ENCODE assay signal across 33 cellular contexts in genomic region chr7:134509010-134509409, GRCh38. TPM values are rescaled to one million over a fixed set of nuclear protein-coding genes. Genes with fewer than 3 reads are reported as not detected.
"Had no signal": no experiment of that assay in that cellular context is flagged by ENCODE, and none has a peak within 500 bp of the region (broad histone marks: within the 10 kb centered on the region; RNA-seq: fewer than 3 reads in every experiment).

No MANE protein-coding gene starts in this region.

- H3K4me1 Mint-ChIP-seq: naive thymus-derived CD4-positive, alpha-beta T cell; natural killer cell; nephron; neural progenitor cell; stimulated activated memory B cell treated with anti-CD40 and anti-IgM and Interleukin-4, amounts not matched to agents 10 μg/mL and 1 μg/mL and 100 μg/mL, for 72 hours had no signal

- H3K27me3 Mint-ChIP-seq: progenitor cell of endocrine pancreas; stimulated activated memory B cell treated with anti-CD40 and anti-IgM and Interleukin-4, amounts not matched to agents 10 μg/mL and 1 μg/mL and 100 μg/mL, for 72 hours had no signal

- H2AFZ ChIP-seq: neural progenitor cell, parathyroid adenoma had no signal

- FAIRE-seq: small intestine had no signal

- H3K9ac ChIP-seq: neural progenitor cell, parathyroid adenoma had no signal

- H3K4me2 ChIP-seq: neural progenitor cell had no signal

- ATAC-seq: naive thymus-derived CD4-positive, alpha-beta T cell; natural killer cell; psoas muscle; right cardiac atrium; right lobe of liver; stimulated activated memory B cell treated with anti-CD40 and anti-IgM and Interleukin-4, amounts not matched to agents 10 μg/mL and 1 μg/mL and 100 μg/mL, for 72 hours had no signal

- DNase-seq: naive thymus-derived CD4-positive, alpha-beta T cell; natural killer cell; occipital lobe; ovary; posterior cingulate gyrus; psoas muscle; right cardiac atrium; right lobe of liver; sigmoid colon; small intestine; stimulated activated CD4-positive, alpha-beta T cell treated with anti-CD3 and anti-CD28 coated beads, Interleukin-15, amount 100 ng/mL, for 24 hours; stimulated activated CD4-positive, alpha-beta T cell treated with anti-CD3 and anti-CD28 coated beads, Interleukin-2, amount 100 ng/mL, for 24 hours; stimulated activated CD4-positive, alpha-beta T cell treated with anti-CD3 and anti-CD28 coated beads, Interleukin-4, amount 100 ng/mL, for 1 hour; stimulated activated CD4-positive, alpha-beta T cell treated with anti-CD3 and anti-CD28 coated beads, Interleukin-4, amount 100 ng/mL, for 4 hours; stimulated activated CD8-positive, alpha-beta memory T cell treated with anti-CD3 and anti-CD28 coated beads, Interleukin-4, amount 100 ng/mL, for 48 hours; stimulated activated naive CD4-positive, alpha-beta T cell treated with Interleukin-2 at 50 U/mL for 16 hours; stomach; thyroid gland; upper lobe of left lung; uterus had no signal

- H3K36me3 Mint-ChIP-seq: naive thymus-derived CD4-positive, alpha-beta T cell; natural killer cell; neural progenitor cell; stimulated activated memory B cell treated with anti-CD40 and anti-IgM and Interleukin-4, amounts not matched to agents 10 μg/mL and 1 μg/mL and 100 μg/mL, for 72 hours had no signal

- H3K27ac Mint-ChIP-seq: naive thymus-derived CD4-positive, alpha-beta T cell; natural killer cell; nephron; neural progenitor cell; progenitor cell of endocrine pancreas; stimulated activated memory B cell treated with anti-CD40 and anti-IgM and Interleukin-4, amounts not matched to agents 10 μg/mL and 1 μg/mL and 100 μg/mL, for 72 hours; stimulated activated naive CD8-positive, alpha-beta T cell treated with anti-CD3 and anti-CD28 coated beads, Interleukin-15, Interleukin-2, amounts not matched to agents 100 ng/mL and 50 ng/mL, for 24 hours had no signal

- H3K9me3 Mint-ChIP-seq: naive thymus-derived CD4-positive, alpha-beta T cell; natural killer cell; nephron; stimulated activated memory B cell treated with anti-CD40 and anti-IgM and Interleukin-4, amounts not matched to agents 10 μg/mL and 1 μg/mL and 100 μg/mL, for 72 hours; stimulated activated naive CD8-positive, alpha-beta T cell treated with anti-CD3 and anti-CD28 coated beads, Interleukin-15, Interleukin-2, amounts not matched to agents 100 ng/mL and 50 ng/mL, for 24 hours had no signal

- H3K27me3 ChIP-seq: ovary, right lobe of liver, sigmoid colon, stomach, thyroid gland, tibial nerve, upper lobe of left lung, uterus had no signal

- H3K4me1 ChIP-seq: neural progenitor cell, psoas muscle, right lobe of liver, sigmoid colon, stomach, thyroid gland, uterus had no signal

- H3K27ac ChIP-seq: neural progenitor cell, ovary, parathyroid adenoma, psoas muscle, right lobe of liver, sigmoid colon, stomach, thoracic aorta, thyroid gland, tibial nerve, upper lobe of left lung, uterus had no signal

- H3K36me3 ChIP-seq: neural progenitor cell, ovary, right lobe of liver, sigmoid colon, stomach, thoracic aorta, thyroid gland, tibial nerve, upper lobe of left lung, uterus had no signal

- H3K9me3 ChIP-seq: ovary, psoas muscle, right lobe of liver, sigmoid colon, stomach, thoracic aorta, thyroid gland, tibial nerve, upper lobe of left lung, uterus had no signal

- H3K4me3 Mint-ChIP-seq: naive thymus-derived CD4-positive, alpha-beta T cell; natural killer cell; nephron; neural progenitor cell; stimulated activated memory B cell treated with anti-CD40 and anti-IgM and Interleukin-4, amounts not matched to agents 10 μg/mL and 1 μg/mL and 100 μg/mL, for 72 hours; stimulated activated naive CD8-positive, alpha-beta T cell treated with anti-CD3 and anti-CD28 coated beads, Interleukin-15, Interleukin-2, amounts not matched to agents 100 ng/mL and 50 ng/mL, for 24 hours had no signal

- H3K4me3 ChIP-seq: neural progenitor cell, ovary, psoas muscle, right lobe of liver, sigmoid colon, stomach, thoracic aorta, thyroid gland, tibial nerve, upper lobe of left lung, uterus had no signal

RNA-seq across cellular contexts. Expression of gene AKR1B10, which starts 18.4 kb away (rescaled TPM):
- total RNA-seq: naive thymus-derived CD4-positive, alpha-beta T cell; natural killer cell; occipital lobe; progenitor cell of endocrine pancreas; skeletal muscle tissue had no signal
- polyA plus RNA-seq: naive thymus-derived CD4-positive, alpha-beta T cell; neural cell had no signal

RNA-seq across cellular contexts. Expression of gene AKR1B15, which starts 39.9 kb away (rescaled TPM):
- total RNA-seq: naive thymus-derived CD4-positive, alpha-beta T cell; natural killer cell; occipital lobe; progenitor cell of endocrine pancreas; renal cortical epithelial cell; right cardiac atrium; sigmoid colon; temporal lobe; upper lobe of left lung; urinary bladder; uterus had no signal
- polyA plus RNA-seq: naive thymus-derived CD4-positive, alpha-beta T cell; neural cell; ovary had no signal
